12 cellular contexts compared by ENCODE assay signal in genomic region chr9:13358128-13358527, GRCh38.
DNase-seq lines count a peak whose midpoint lies in the region; ATAC-seq and TF ChIP-seq lines count a peak whose summit lies in the region.
"Had no signal": no experiment of that assay in that cellular context is flagged by ENCODE, and none has a peak within 500 bp of the region (broad histone marks: within the 10 kb centered on the region; RNA-seq: fewer than 3 reads in every experiment).

No MANE protein-coding gene starts in this region.

- H3K36me3 Mint-ChIP-seq in osteocyte (ENCODE audit: unreplicated experiment) = no peaks in the 10 kb centered on the region

- no peak overlapping the region for H3K4me3 ChIP-seq in SJSA1
- H3K4me3 ChIP-seq in fibroblast of the aortic adventitia (ENCODE audit: low read depth, low read length) = no peak overlapping the region
- H3K4me3 ChIP-seq in ovary = no peak overlapping the region
- H3K4me3 ChIP-seq: adrenal gland, BLaER1, upper lobe of right lung had no signal

- TF ChIP-seq POLR2A in ovary (IDR thresholded peaks at IDR 0.05) = no peak

- TF ChIP-seq CTCF in fibroblast of the aortic adventitia (IDR thresholded peaks at IDR 0.05; ENCODE audit: insufficient read depth, low read length) (no peak), osteocyte (IDR thresholded peaks at IDR 0.05) (no peak), ovary (IDR thresholded peaks at IDR 0.05) (no peak)

- TF ChIP-seq EP300 in ovary (IDR thresholded peaks at IDR 0.05) = no peak

- H3K4me3 Mint-ChIP-seq in osteocyte (ENCODE audit: unreplicated experiment) = no peak overlapping the region

- H3K36me3 ChIP-seq in SJSA1 (no peaks in the 10 kb centered on the region), ovary (no peaks in the 10 kb centered on the region)
- H3K36me3 ChIP-seq: adrenal gland, BLaER1, upper lobe of right lung had no signal

- H3K27ac ChIP-seq in SJSA1 = peak overlapping the region; percentile 56
- H3K27ac ChIP-seq in ovary = no peak overlapping the region
- H3K27ac ChIP-seq: adrenal gland, BLaER1, upper lobe of right lung had no signal

- H3K9me3 ChIP-seq in SJSA1 (replicated peaks) (no peaks in the 10 kb centered on the region), ovary (no peaks in the 10 kb centered on the region)
- H3K9me3 ChIP-seq: adrenal gland, BLaER1, upper lobe of right lung had no signal

- no peaks in the 10 kb centered on the region for H3K9me3 Mint-ChIP-seq in osteocyte (ENCODE audit: unreplicated experiment)

- H3K27me3 Mint-ChIP-seq in osteocyte (ENCODE audit: unreplicated experiment) = no peaks in the 10 kb centered on the region

- H3K4me1 Mint-ChIP-seq in osteocyte (ENCODE audit: unreplicated experiment) = peaks cover 19% of the 10 kb centered on the region

- no peak for ATAC-seq in GM18873 (IDR thresholded peaks at IDR 0.05; ENCODE audit: low FRiP score, unreplicated experiment)
- ATAC-seq: upper lobe of right lung had no signal

- DNase-seq in Daoy (ENCODE audit: low read depth) (peak; percentile 86), SJSA1 (ENCODE audit: low read depth in 1 of 2, low spot score in 2 of 2) (peak; percentile 58 to 82), fibroblast of the aortic adventitia (ENCODE audit: low read depth) (peak; percentile 93), osteocyte (ENCODE audit: extremely low spot score, unreplicated experiment) (no peak), ovary (no peak), germinal center (ENCODE audit: low spot score) (no peak), hippocampal formation (lab: John Stamatoyannopoulos, UW) (no peak)
- DNase-seq: activated CD8-positive, alpha-beta memory T cell treated with anti-CD3 and anti-CD28 coated beads, Interleukin-2, amount 50 U/mL, for 4 hours; adrenal gland; upper lobe of right lung had no signal

- H3K27me3 ChIP-seq in SJSA1 (replicated peaks) (no peaks in the 10 kb centered on the region), ovary (no peaks in the 10 kb centered on the region)
- H3K27me3 ChIP-seq: adrenal gland, BLaER1, upper lobe of right lung had no signal

- H3K27ac Mint-ChIP-seq in osteocyte (ENCODE audit: unreplicated experiment) = peak overlapping the region; percentile 39

- H3K4me1 ChIP-seq in SJSA1 (replicated peaks) (peaks cover 27% of the 10 kb centered on the region), ovary (ENCODE audit: insufficient read depth) (no peaks in the 10 kb centered on the region)
- H3K4me1 ChIP-seq: BLaER1, upper lobe of right lung had no signal

- intact Hi-C loops in ovary (cut with DNase I) = loop anchor here in 1 of 4 donors (10.0 kb wide), 1 partner anchor 997 kb away; no protein-coding TSS in a partner anchor

Comparison
In these comparisons a context has a peak if more than half of its experiments do, and no peak if none do; other contexts are left out.
1. DNase-seq: peak in Daoy (single experiment), SJSA1 (2 of 2) and fibroblast of the aortic adventitia (single experiment); none in osteocyte (single experiment), ovary (0 of 5), germinal center (single experiment) and hippocampal formation (0 of 2).